Comparison of ENCODE assay signal across 8 cellular contexts in the genomic region with DNA sequence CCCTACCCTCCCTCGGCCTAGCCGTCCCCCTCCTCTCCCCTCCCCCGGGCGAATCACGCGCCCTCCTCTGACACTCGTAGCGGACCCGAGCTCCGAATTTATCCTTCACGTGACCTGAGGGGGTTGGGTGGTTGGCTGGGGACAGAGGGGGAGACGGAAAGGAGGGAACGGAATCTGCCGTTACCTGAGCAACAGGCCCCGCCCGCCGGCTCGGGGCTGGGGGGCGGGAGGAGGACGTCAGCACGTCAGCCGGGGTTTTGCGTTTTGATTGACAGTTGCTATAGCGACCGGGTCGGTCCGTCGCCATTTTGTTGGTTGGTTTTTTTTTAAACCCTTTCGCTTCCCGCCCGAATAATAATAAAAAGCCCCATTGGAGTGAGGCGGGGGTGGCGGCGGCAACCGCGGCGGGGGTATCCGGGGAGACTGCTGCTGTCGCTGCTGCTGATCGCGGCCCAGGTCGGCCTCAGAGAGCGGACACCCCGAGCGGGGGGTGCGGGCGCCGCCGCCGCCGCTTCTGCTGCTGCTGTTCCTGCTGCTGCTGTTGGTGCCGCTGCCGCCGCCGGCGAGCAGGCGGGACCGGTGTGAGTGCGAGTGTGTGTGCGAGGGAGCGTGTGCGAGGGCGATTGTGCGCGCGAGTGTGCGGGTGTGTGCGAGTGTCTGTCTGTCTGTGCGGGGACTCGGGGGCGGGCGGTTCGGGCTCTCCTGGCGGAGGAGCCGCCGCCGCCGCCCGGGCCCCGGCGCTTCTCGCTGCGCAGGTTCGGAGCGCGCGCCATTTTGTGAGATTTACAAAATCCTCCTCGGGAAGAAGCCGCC. TPM values are rescaled to one million over a fixed set of nuclear protein-coding genes. Genes with fewer than 3 reads are reported as not detected.
DNase-seq lines count a peak whose midpoint lies in the region; ATAC-seq and TF ChIP-seq lines count a peak whose summit lies in the region.

A gene (plus strand): TSS at position 286 of the 813 bp plus-strand sequence. CDS start 53,602 bp downstream, outside the sequence.

- TF ChIP-seq POLR2A in ovary (IDR thresholded peaks at IDR 0.05) (peak; percentile 31), thyroid gland (IDR thresholded peaks at IDR 0.05) (peak in 1 of 2 donors; percentile 74)

- no peaks in the 10 kb centered on the region for H3K27me3 ChIP-seq in ovary
- H3K27me3 ChIP-seq in thyroid gland = no peaks in the 10 kb centered on the region

- TF ChIP-seq CTCF in GM12864 (IDR thresholded peaks at IDR 0.05; ENCODE audit: low read depth, low read length, missing control alignments) (no peak), ovary (IDR thresholded peaks at IDR 0.05) (peak in 1 of 3 donors; percentile 17), thyroid gland (IDR thresholded peaks at IDR 0.05) (no peak)

- intact Hi-C loops in Right ventricle myocardium inferior (cut with DNase I) = loop anchor here (1.0 to 5.0 kb wide), 7 partner anchors 28 to 198 kb away; a partner anchor contains a TSS
- intact Hi-C loops in ovary (cut with DNase I) = loop anchor here in 2 of 4 donors (2.0 to 5.0 kb wide), 4 partner anchors 100 to 294 kb away; a partner anchor contains a TSS
- intact Hi-C loops in thyroid gland (cut with DNase I) = loop anchor here (5.0 to 10.0 kb wide), 2 partner anchors 198 to 289 kb away; no protein-coding TSS in a partner anchor

- 0 to 1% (median 0%) methylated on average over 56 to 89 of the region's 89 CpGs for WGBS in ovary, 3 donors
- 0% methylated on average over 26 to 43 of the region's 89 CpGs for WGBS in thyroid gland, 2 donors

- DNase-seq in GM12864 (ENCODE audit: low read depth) = peak; percentile 97
- DNase-seq in NCI-H1417 (lab: John Stamatoyannopoulos, UW) = peak; percentile 100
- DNase-seq in SW 1271 (lab: John Stamatoyannopoulos, UW) = peak; percentile 88 to 90
- DNase-seq in activated naive CD8-positive, alpha-beta T cell treated with anti-CD3 and anti-CD28 coated beads, Interleukin-2, amount 50 U/mL, for 16 hours (ENCODE audit: low read depth, low spot score) = peak; percentile 97
- DNase-seq in Right ventricle myocardium inferior (ENCODE audit: missing footprints) = peak; percentile 99
- peak; percentile 99 for DNase-seq in ovary
- DNase-seq in thyroid gland = peak; percentile 99

- H3K4me3 ChIP-seq in GM12864 (ENCODE audit: low read depth, low read length) (peak within 1 kb of the TSS; percentile 64), ovary (peak within 1 kb of the TSS; percentile 99), thyroid gland (replicated peaks in 1 of 3) (peak within 1 kb of the TSS; percentile 76 to 84 (median 82))

- peak; percentile 70 for ATAC-seq in HG02759 (IDR thresholded peaks at IDR 0.05; ENCODE audit: unreplicated experiment)
- ATAC-seq in Right ventricle myocardium inferior = peak; percentile 96

- H3K36me3 ChIP-seq in ovary (no peaks in the 10 kb centered on the region), thyroid gland (no peaks in the 10 kb centered on the region)

- H3K9me3 ChIP-seq in ovary (no peaks in the 10 kb centered on the region), thyroid gland (no peaks in the 10 kb centered on the region)

- TF ChIP-seq EP300 in ovary (IDR thresholded peaks at IDR 0.05) = peak; percentile 93

- H3K27ac ChIP-seq in ovary (peak within 1 kb of the TSS; percentile 99 to 100), thyroid gland (peak within 1 kb of the TSS; percentile 98 to 100 (median 99))

- H3K4me1 ChIP-seq in ovary (ENCODE audit: insufficient read depth) = no peaks in the 10 kb centered on the region
- H3K4me1 ChIP-seq in thyroid gland = peaks cover 23 to 29% of the 10 kb centered on the region in 2 donors

RNA-seq across cellular contexts. Expression of the gene that starts here (rescaled TPM):
- total RNA-seq in Right ventricle myocardium inferior = 63.5 TPM
- 10 to 100 TPM; 65.5 to 89.0 (median 77.5) TPM for total RNA-seq in ovary
- 10 to 100 TPM; 30.9 to 46.1 TPM for polyA plus RNA-seq in ovary
- 100 to 1,000 TPM; 104 to 299 (median 116) TPM for total RNA-seq in thyroid gland

Comparison
In these comparisons a context has a peak if more than half of its experiments do, and no peak if none do; other contexts are left out.
1. Peak in every context shown above with its lines: DNase-seq, ATAC-seq, H3K4me3 ChIP-seq and H3K27ac ChIP-seq.